Comparison of ENCODE assay signal across 7 cellular contexts in the genomic region with DNA sequence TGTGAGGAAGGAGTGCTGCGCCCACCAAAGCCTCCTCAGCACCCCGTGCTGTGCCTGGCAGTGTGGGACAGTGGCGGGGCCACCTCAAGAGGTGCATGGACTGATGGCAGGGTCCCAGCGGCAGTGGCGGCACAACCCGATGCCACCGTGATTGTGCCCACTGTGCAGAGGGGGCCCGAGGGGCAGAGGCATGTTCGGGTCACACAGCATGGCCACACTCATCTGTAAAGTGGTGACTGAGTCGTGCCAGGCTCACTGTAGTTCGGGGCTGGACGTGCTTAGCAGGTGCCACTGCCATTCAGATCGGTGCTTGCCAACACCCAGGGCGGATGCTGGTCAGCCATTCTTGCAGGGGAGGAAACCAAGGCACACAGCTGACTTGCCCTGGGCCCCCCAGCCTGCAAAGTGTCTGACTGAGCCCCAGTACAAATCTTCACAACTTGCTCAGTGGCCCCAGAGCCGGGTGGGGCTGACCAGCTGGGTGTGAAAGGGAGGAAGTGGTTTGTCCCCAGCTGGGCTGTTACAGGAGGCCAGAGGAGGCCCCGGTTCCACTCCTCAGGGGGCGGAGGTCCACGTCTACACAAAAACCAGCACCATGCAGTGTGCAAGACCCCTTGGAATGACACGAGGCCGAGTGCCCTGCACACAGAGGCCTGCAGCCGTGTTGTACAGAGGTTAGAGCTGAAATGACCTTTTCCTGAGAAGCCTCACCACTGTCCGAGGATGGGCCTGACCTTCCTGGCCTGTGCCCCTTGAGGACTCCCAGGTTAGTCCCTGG.
DNase-seq lines count a peak whose midpoint lies in the region; ATAC-seq, FAIRE-seq and TF ChIP-seq lines count a peak whose summit lies in the region.

No MANE protein-coding gene starts in this region.

- peaks cover 21% of the 10 kb centered on the region for H3K36me3 Mint-ChIP-seq in stimulated activated memory B cell treated with anti-CD40 and anti-IgM and Interleukin-4, amounts not matched to agents 10 μg/mL and 1 μg/mL and 100 μg/mL, for 72 hours

- H3K4me2 ChIP-seq in OCI-LY3 (ENCODE audit: low read length), result peak overlapping the region; percentile 97

- H3K4me3 Mint-ChIP-seq in stimulated activated memory B cell treated with anti-CD40 and anti-IgM and Interleukin-4, amounts not matched to agents 10 μg/mL and 1 μg/mL and 100 μg/mL, for 72 hours, result peak overlapping the region; percentile 96

- H3K27me3 Mint-ChIP-seq in stimulated activated memory B cell treated with anti-CD40 and anti-IgM and Interleukin-4, amounts not matched to agents 10 μg/mL and 1 μg/mL and 100 μg/mL, for 72 hours, result no peaks in the 10 kb centered on the region

- peak overlapping the region; percentile 78 for H3K9ac ChIP-seq in OCI-LY3 (ENCODE audit: low read length)

- TF ChIP-seq CTCF in OCI-LY3 (IDR thresholded peaks at IDR 0.05; ENCODE audit: low read depth, low read length), result no peak

- DNase-seq in erythroblast (lab: John Stamatoyannopoulos, UW) (peak; percentile 27 to 41), DMS79 (lab: John Stamatoyannopoulos, UW) (no peak), urothelium cell line (ENCODE audit: low spot score) (no peak)

- FAIRE-seq in urothelium cell line (lab: Jason Lieb, UNC), result no peak

- TF ChIP-seq POLR2A in erythroblast (IDR thresholded peaks at IDR 0.05; ENCODE audit: low read length), result no peak

- H3K4me3 ChIP-seq in OCI-LY3 (ENCODE audit: low read length), result peak overlapping the region; percentile 84

- H3K9me3 Mint-ChIP-seq in stimulated activated memory B cell treated with anti-CD40 and anti-IgM and Interleukin-4, amounts not matched to agents 10 μg/mL and 1 μg/mL and 100 μg/mL, for 72 hours, result no peaks in the 10 kb centered on the region

- H3K4me1 Mint-ChIP-seq in stimulated activated memory B cell treated with anti-CD40 and anti-IgM and Interleukin-4, amounts not matched to agents 10 μg/mL and 1 μg/mL and 100 μg/mL, for 72 hours, result peaks cover 74% of the 10 kb centered on the region

- peaks cover 13% of the 10 kb centered on the region; the same call in 1 of the 2 replicates for H4K20me1 ChIP-seq in OCI-LY3 (ENCODE audit: insufficient read depth, low read length)

- no peaks in the 10 kb centered on the region for H3K27me3 ChIP-seq in OCI-LY3 (ENCODE audit: low read depth, low read length)

- no peaks in the 10 kb centered on the region for H3K36me3 ChIP-seq in OCI-LY3 (replicated peaks; ENCODE audit: low read depth, low read length)

- H3K79me2 ChIP-seq in OCI-LY3 (ENCODE audit: low read length), result peaks cover 12% of the 10 kb centered on the region; the same call in 1 of the 2 replicates

- peak overlapping the region; percentile 96 for H3K27ac Mint-ChIP-seq in stimulated activated memory B cell treated with anti-CD40 and anti-IgM and Interleukin-4, amounts not matched to agents 10 μg/mL and 1 μg/mL and 100 μg/mL, for 72 hours

- H2AFZ ChIP-seq in OCI-LY3 (ENCODE audit: low read depth, low read length), result no peak overlapping the region

- H3K9me3 ChIP-seq in OCI-LY3 (ENCODE audit: insufficient read depth, low read length), result peaks cover 6% of the 10 kb centered on the region

- H3K27ac ChIP-seq in OCI-LY3 (ENCODE audit: low read length), result no peak overlapping the region

- ATAC-seq in GM19395 (IDR thresholded peaks at IDR 0.05; ENCODE audit: unreplicated experiment), result peak; percentile 29
- ATAC-seq in stimulated activated memory B cell treated with anti-CD40 and anti-IgM and Interleukin-4, amounts not matched to agents 10 μg/mL and 1 μg/mL and 100 μg/mL, for 72 hours, result peak; percentile 41
- no peak for ATAC-seq in HG03039 (IDR thresholded peaks at IDR 0.05; ENCODE audit: unreplicated experiment)

- H3K4me1 ChIP-seq in OCI-LY3 (ENCODE audit: low read length), result peaks cover 44% of the 10 kb centered on the region

Comparison
In these comparisons a context has a peak if more than half of its experiments do, and no peak if none do; other contexts are left out.
1. DNase-seq: peak in erythroblast (2 of 2); none in DMS79 (single experiment) and urothelium cell line (single experiment).